In the genomic region with DNA sequence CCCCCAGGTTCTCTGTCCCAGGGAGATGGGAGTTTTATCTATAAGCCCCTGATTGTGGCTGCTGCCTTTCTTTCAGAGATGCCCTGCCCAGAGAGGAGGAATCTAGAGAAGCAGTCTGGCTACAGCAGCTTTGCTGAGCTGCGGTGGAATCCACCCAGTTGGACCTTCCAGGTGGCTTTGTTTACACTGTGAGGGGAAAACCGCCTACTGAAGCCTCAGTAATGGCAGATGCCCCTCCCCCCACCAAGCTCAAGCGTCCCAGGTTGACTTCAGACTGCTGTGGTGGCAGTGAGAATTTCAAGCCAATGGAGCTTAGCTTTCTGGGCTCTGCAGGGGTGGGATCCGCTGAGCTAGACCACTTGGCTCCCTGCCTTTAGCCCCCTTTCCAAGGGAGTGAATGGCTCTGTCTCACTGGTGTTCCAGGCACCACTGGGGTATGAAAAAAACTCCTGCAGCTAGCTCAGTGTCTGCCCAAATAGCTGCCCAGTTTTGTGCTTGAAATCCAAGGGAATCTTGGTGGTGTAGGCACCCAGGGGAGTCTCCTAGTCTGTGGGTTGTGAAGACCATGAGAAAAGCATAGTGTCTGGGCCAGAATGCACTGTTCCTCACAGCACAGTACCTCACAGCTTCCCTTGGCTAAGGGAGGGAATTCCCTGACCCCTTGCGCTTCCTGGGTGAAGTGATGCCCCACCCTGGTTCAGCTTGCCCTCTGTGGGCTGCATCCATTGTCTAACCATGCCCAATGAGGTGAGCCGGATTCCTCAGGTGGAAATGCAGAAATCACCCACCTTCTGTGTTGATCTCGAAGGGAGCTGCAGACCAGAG, we compare ENCODE assay signal across 12 cellular contexts. TPM values are rescaled to one million over a fixed set of nuclear protein-coding genes. Genes with fewer than 3 reads are reported as not detected.
"Had no signal": no experiment of that assay in that cellular context is flagged by ENCODE, and none has a peak within 500 bp of the region (broad histone marks: within the 10 kb centered on the region; RNA-seq: fewer than 3 reads in every experiment).

No MANE protein-coding gene starts in this region.

RNA-seq across cellular contexts. Expression of a gene that starts 40.0 kb away (rescaled TPM):
- total RNA-seq: activated CD4-positive, alpha-beta memory T cell treated with anti-CD3 and anti-CD28 coated beads for 36 hours; activated CD4-positive, alpha-beta T cell treated with anti-CD3 and anti-CD28 coated beads, Interleukin-2, amount 10 ng/mL, durations not matched to agents 7 days and 5 days; activated naive CD4-positive, alpha-beta T cell treated with anti-CD3 and anti-CD28 coated beads, Interleukin-2, amount 50 U/mL, for 72 hours; activated T-cell treated with anti-CD3 and anti-CD28 coated beads, Interleukin-2, amount 50 U/mL, for 4 hours; ascending aorta; body of pancreas; bronchial epithelial cell; chondrocyte; LHCN-M2; MCF 10A; SK-MEL-5; T-helper 17 cell had no signal
